In genomic region chr2:17614174-17614573, GRCh38 we compare ENCODE assay signal across 28 cellular contexts.
"Had no signal": no experiment of that assay in that cellular context is flagged by ENCODE, and none has a peak within 500 bp of the region (broad histone marks: within the 10 kb centered on the region; RNA-seq: fewer than 3 reads in every experiment).

No MANE protein-coding gene starts in this region.

- H3K4me3 ChIP-seq: ascending aorta, cardiac muscle cell, K562, SJCRH30, SK-N-MC had no signal

- H3K9me3 Mint-ChIP-seq: activated B cell treated with CpG ODN at 0.5 μM for 24 hours; activated CD4-positive, alpha-beta memory T cell treated with anti-CD3 and anti-CD28 coated beads, Interleukin-2, amount 10 ng/mL, durations not matched to agents 7 days and 5 days; activated naive CD4-positive, alpha-beta T cell treated with anti-CD3 and anti-CD28 coated beads, Interleukin-2, amount 50 U/mL, for 24 hours; activated naive CD8-positive, alpha-beta T cell treated with anti-CD3 and anti-CD28 coated beads, Interleukin-2, amount 10 ng/mL, durations not matched to agents 7 days and 5 days; activated T-cell treated with anti-CD3 and anti-CD28 coated beads, Interleukin-2, amount 50 U/mL, for 24 hours; activated T-helper 2 cell treated with anti-CD3 and anti-CD28 coated beads, Interferon-gamma antibody, Interleukin-2, Interleukin-4, amounts not matched to agents 10 μg/mL and 5 μg/mL and 100 μg/mL, durations not matched to agents 14 hours and 24 hours and 36 hours; central memory CD8-positive, alpha-beta T cell; T-helper 1 cell treated with Interleukin-12 subunit alpha and Interleukin-12 subunit beta and Interleukin-4 antibody, amounts not matched to agents 30 μg/mL and 1 μg/mL, for 36 hours; T-helper 2 cell treated with Interferon-gamma antibody and Interleukin-4, amounts not matched to agents 5 μg/mL and 100 μg/mL, for 36 hours had no signal

- ATAC-seq: K562, Panc1 had no signal

- H3K4me3 Mint-ChIP-seq: activated B cell treated with CpG ODN at 0.5 μM for 24 hours; activated CD4-positive, alpha-beta memory T cell treated with anti-CD3 and anti-CD28 coated beads, Interleukin-2, amount 10 ng/mL, durations not matched to agents 7 days and 5 days; activated naive CD4-positive, alpha-beta T cell treated with anti-CD3 and anti-CD28 coated beads, Interleukin-2, amount 50 U/mL, for 24 hours; activated naive CD8-positive, alpha-beta T cell treated with anti-CD3 and anti-CD28 coated beads, Interleukin-2, amount 10 ng/mL, durations not matched to agents 7 days and 5 days; activated T-cell treated with anti-CD3 and anti-CD28 coated beads, Interleukin-2, amount 50 U/mL, for 24 hours; central memory CD8-positive, alpha-beta T cell; T-helper 1 cell treated with Interleukin-12 subunit alpha and Interleukin-12 subunit beta and Interleukin-4 antibody, amounts not matched to agents 30 μg/mL and 1 μg/mL, for 36 hours; T-helper 2 cell treated with Interferon-gamma antibody and Interleukin-4, amounts not matched to agents 5 μg/mL and 100 μg/mL, for 36 hours had no signal

- H3K4me1 Mint-ChIP-seq: activated B cell treated with CpG ODN at 0.5 μM for 24 hours; activated CD4-positive, alpha-beta memory T cell treated with anti-CD3 and anti-CD28 coated beads, Interleukin-2, amount 10 ng/mL, durations not matched to agents 7 days and 5 days; activated naive CD4-positive, alpha-beta T cell treated with anti-CD3 and anti-CD28 coated beads, Interleukin-2, amount 50 U/mL, for 24 hours; central memory CD8-positive, alpha-beta T cell had no signal

- H3K27ac Mint-ChIP-seq: activated B cell treated with CpG ODN at 0.5 μM for 24 hours; activated CD4-positive, alpha-beta memory T cell treated with anti-CD3 and anti-CD28 coated beads, Interleukin-2, amount 10 ng/mL, durations not matched to agents 7 days and 5 days; activated naive CD4-positive, alpha-beta T cell treated with anti-CD3 and anti-CD28 coated beads, Interleukin-2, amount 50 U/mL, for 24 hours; activated naive CD8-positive, alpha-beta T cell treated with anti-CD3 and anti-CD28 coated beads, Interleukin-2, amount 10 ng/mL, durations not matched to agents 7 days and 5 days; activated T-cell treated with anti-CD3 and anti-CD28 coated beads, Interleukin-2, amount 50 U/mL, for 24 hours; activated T-helper 2 cell treated with anti-CD3 and anti-CD28 coated beads, Interferon-gamma antibody, Interleukin-2, Interleukin-4, amounts not matched to agents 10 μg/mL and 5 μg/mL and 100 μg/mL, durations not matched to agents 14 hours and 24 hours and 36 hours; T-helper 1 cell treated with Interleukin-12 subunit alpha and Interleukin-12 subunit beta and Interleukin-4 antibody, amounts not matched to agents 30 μg/mL and 1 μg/mL, for 36 hours; T-helper 2 cell treated with Interferon-gamma antibody and Interleukin-4, amounts not matched to agents 5 μg/mL and 100 μg/mL, for 36 hours had no signal

- H3K9me3 ChIP-seq: ascending aorta, SJCRH30 had no signal

- H3K4me1 ChIP-seq: ascending aorta, SJCRH30 had no signal

- DNase-seq: activated B cell treated with CpG ODN at 0.5 μM for 24 hours; activated CD4-positive, alpha-beta memory T cell treated with anti-CD3 and anti-CD28 coated beads, Interleukin-2, amount 10 ng/mL, durations not matched to agents 7 days and 5 days; activated CD4-positive, alpha-beta T cell treated with anti-CD3 and anti-CD28 coated beads for 4 hours; activated CD4-positive, CD25-positive, alpha-beta regulatory T cell treated with anti-CD3 and anti-CD28 coated beads, Interleukin-2, amount 50 U/mL, for 72 hours; activated gamma-delta T cell; activated naive CD4-positive, alpha-beta T cell treated with Interleukin-2 at 50 U/mL for 16 hours; activated naive CD8-positive, alpha-beta T cell treated with anti-CD3 and anti-CD28 coated beads, Interleukin-2, amount 10 ng/mL, durations not matched to agents 7 days and 5 days; activated T-cell treated with anti-CD3 and anti-CD28 coated beads, Interleukin-2, amount 50 U/mL, for 24 hours; amygdala; NCI-H1105; NCI-H1417 treated with DMSO at 0.1 percent for 48 hours; NCI-H187 treated with DMSO at 0.1 percent for 48 hours; NCI-H2171 treated with DMSO at 0.1 percent for 48 hours; NCI-H2227 treated with DMSO at 0.1 percent for 48 hours; NCI-H524 treated with DMSO at 0.1 percent for 48 hours; NCI-H774; SHP77; SJCRH30 had no signal

- H3K27me3 ChIP-seq: ascending aorta, cardiac muscle cell, SJCRH30 had no signal

- H3K36me3 ChIP-seq: ascending aorta, cardiac muscle cell, SJCRH30 had no signal

- H3K36me3 Mint-ChIP-seq: activated naive CD4-positive, alpha-beta T cell treated with anti-CD3 and anti-CD28 coated beads, Interleukin-2, amount 50 U/mL, for 24 hours; activated naive CD8-positive, alpha-beta T cell treated with anti-CD3 and anti-CD28 coated beads, Interleukin-2, amount 10 ng/mL, durations not matched to agents 7 days and 5 days had no signal

- H3K27ac ChIP-seq: ascending aorta, cardiac muscle cell, SJCRH30, SK-N-MC had no signal
